23 cellular contexts compared by ENCODE assay signal in the genomic region with DNA sequence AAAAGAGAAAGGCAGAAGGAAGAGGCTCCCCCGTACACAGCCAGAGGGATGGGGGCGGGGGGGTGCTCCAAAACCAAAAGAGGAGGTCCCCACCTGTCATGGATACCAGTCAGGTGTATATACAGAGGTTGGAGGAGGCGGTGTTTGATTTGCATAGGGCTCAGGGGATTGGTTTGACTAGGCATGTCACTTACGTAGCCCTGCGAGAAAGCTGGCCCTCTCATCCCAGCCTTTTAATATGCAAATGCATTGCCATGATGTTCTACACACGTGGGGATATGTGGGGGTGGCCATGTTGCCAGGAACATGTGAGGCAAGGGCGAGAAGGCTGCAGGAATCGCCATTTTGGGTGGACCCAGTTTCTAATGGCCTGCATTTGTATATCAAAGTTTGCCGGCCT. TPM values are rescaled to one million over a fixed set of nuclear protein-coding genes. Genes with fewer than 3 reads are reported as not detected.
"Had no signal": no experiment of that assay in that cellular context is flagged by ENCODE, and none has a peak within 500 bp of the region (broad histone marks: within the 10 kb centered on the region; RNA-seq: fewer than 3 reads in every experiment).

No MANE protein-coding gene starts in this region.

- H3K79me2 ChIP-seq: hepatocyte, parathyroid adenoma had no signal

- H3K27me3 ChIP-seq: cardiac muscle cell, hepatocyte, sigmoid colon, testis, upper lobe of left lung had no signal

- H3K36me3 Mint-ChIP-seq: activated naive CD8-positive, alpha-beta T cell treated with anti-CD3 and anti-CD28 coated beads, Interleukin-2, amount 10 ng/mL, durations not matched to agents 7 days and 5 days; mesothelial cell of epicardium; stimulated activated memory B cell treated with anti-CD40 and anti-IgM and Interleukin-4, amounts not matched to agents 10 μg/mL and 1 μg/mL and 100 μg/mL, for 72 hours had no signal

- H3K9me3 Mint-ChIP-seq: activated CD4-positive, alpha-beta T cell treated with anti-CD3 and anti-CD28 coated beads, Interleukin-2, amount 10 ng/mL, durations not matched to agents 7 days and 5 days; activated naive CD8-positive, alpha-beta T cell treated with anti-CD3 and anti-CD28 coated beads, Interleukin-2, amount 10 ng/mL, durations not matched to agents 7 days and 5 days; activated T-cell treated with anti-CD3 and anti-CD28 coated beads, Interleukin-2, amount 50 U/mL, for 24 hours; activated T-helper 2 cell treated with anti-CD3 and anti-CD28 coated beads, Interferon-gamma antibody, Interleukin-2, Interleukin-4, amounts not matched to agents 10 μg/mL and 5 μg/mL and 100 μg/mL, durations not matched to agents 14 hours and 24 hours and 36 hours; effector memory CD8-positive, alpha-beta T cell; mesothelial cell of epicardium; nephron; stimulated activated memory B cell treated with anti-CD40 and anti-IgM and Interleukin-4, amounts not matched to agents 10 μg/mL and 1 μg/mL and 100 μg/mL, for 72 hours had no signal

- H3K9me3 ChIP-seq: sigmoid colon, testis, upper lobe of left lung had no signal

- H3K4me1 ChIP-seq: sigmoid colon, testis, upper lobe of left lung had no signal

- H3K4me2 ChIP-seq: hepatocyte had no signal

- H3K4me3 Mint-ChIP-seq: activated CD4-positive, alpha-beta T cell treated with anti-CD3 and anti-CD28 coated beads, Interleukin-2, amount 10 ng/mL, durations not matched to agents 7 days and 5 days; activated CD8-positive, alpha-beta T cell treated with anti-CD3 and anti-CD28 coated beads, Interleukin-2, amount 10 ng/mL, durations not matched to agents 7 days and 5 days; activated naive CD8-positive, alpha-beta T cell treated with anti-CD3 and anti-CD28 coated beads, Interleukin-2, amount 10 ng/mL, durations not matched to agents 7 days and 5 days; activated T-cell treated with anti-CD3 and anti-CD28 coated beads, Interleukin-2, amount 50 U/mL, for 24 hours; effector memory CD8-positive, alpha-beta T cell; mesothelial cell of epicardium; nephron; stimulated activated memory B cell treated with anti-CD40 and anti-IgM and Interleukin-4, amounts not matched to agents 10 μg/mL and 1 μg/mL and 100 μg/mL, for 72 hours had no signal

- H3K4me1 Mint-ChIP-seq: activated CD4-positive, alpha-beta T cell treated with anti-CD3 and anti-CD28 coated beads, Interleukin-2, amount 10 ng/mL, durations not matched to agents 7 days and 5 days; activated naive CD8-positive, alpha-beta T cell treated with anti-CD3 and anti-CD28 coated beads, Interleukin-2, amount 10 ng/mL, durations not matched to agents 7 days and 5 days; stimulated activated memory B cell treated with anti-CD40 and anti-IgM and Interleukin-4, amounts not matched to agents 10 μg/mL and 1 μg/mL and 100 μg/mL, for 72 hours had no signal

- DNase-seq: activated CD4-positive, alpha-beta T cell treated with anti-CD3 and anti-CD28 coated beads, Interleukin-2, amount 10 ng/mL, durations not matched to agents 7 days and 5 days; activated CD8-positive, alpha-beta T cell treated with anti-CD3 and anti-CD28 coated beads, Interleukin-2, amount 10 ng/mL, durations not matched to agents 7 days and 5 days; activated naive CD4-positive, alpha-beta T cell treated with Interleukin-2 at 50 U/mL for 16 hours; activated naive CD8-positive, alpha-beta T cell treated with anti-CD3 and anti-CD28 coated beads, Interleukin-2, amount 10 ng/mL, durations not matched to agents 7 days and 5 days; activated T-cell treated with anti-CD3 and anti-CD28 coated beads, Interleukin-2, amount 50 U/mL, for 24 hours; amygdala; dermis blood vessel endothelial cell; effector memory CD8-positive, alpha-beta T cell; foreskin fibroblast; islet precursor cell; left colon; sigmoid colon; stimulated activated CD4-positive, alpha-beta T cell treated with anti-CD3 and anti-CD28 coated beads, Interleukin-4, amount 100 ng/mL, for 24 hours; T-helper 9 cell; testis; upper lobe of left lung had no signal

- H3K9ac ChIP-seq: parathyroid adenoma had no signal

- H3K27ac Mint-ChIP-seq: activated CD4-positive, alpha-beta T cell treated with anti-CD3 and anti-CD28 coated beads, Interleukin-2, amount 10 ng/mL, durations not matched to agents 7 days and 5 days; activated CD8-positive, alpha-beta T cell treated with anti-CD3 and anti-CD28 coated beads, Interleukin-2, amount 10 ng/mL, durations not matched to agents 7 days and 5 days; activated naive CD8-positive, alpha-beta T cell treated with anti-CD3 and anti-CD28 coated beads, Interleukin-2, amount 10 ng/mL, durations not matched to agents 7 days and 5 days; activated T-cell treated with anti-CD3 and anti-CD28 coated beads, Interleukin-2, amount 50 U/mL, for 24 hours; activated T-helper 2 cell treated with anti-CD3 and anti-CD28 coated beads, Interferon-gamma antibody, Interleukin-2, Interleukin-4, amounts not matched to agents 10 μg/mL and 5 μg/mL and 100 μg/mL, durations not matched to agents 14 hours and 24 hours and 36 hours; effector memory CD8-positive, alpha-beta T cell; mesothelial cell of epicardium; stimulated activated memory B cell treated with anti-CD40 and anti-IgM and Interleukin-4, amounts not matched to agents 10 μg/mL and 1 μg/mL and 100 μg/mL, for 72 hours had no signal

- H2AFZ ChIP-seq: hepatocyte, parathyroid adenoma had no signal

- H3K27ac ChIP-seq: cardiac muscle cell, hepatocyte, parathyroid adenoma, sigmoid colon, testis, upper lobe of left lung had no signal

RNA-seq across cellular contexts. Expression of gene TMEM150C, which starts 38.6 kb away (rescaled TPM):
- total RNA-seq: activated CD4-positive, alpha-beta T cell treated with anti-CD3 and anti-CD28 coated beads, Interleukin-2, amount 10 ng/mL, durations not matched to agents 7 days and 5 days; activated CD8-positive, alpha-beta T cell treated with anti-CD3 and anti-CD28 coated beads, Interleukin-2, amount 10 ng/mL, durations not matched to agents 7 days and 5 days; activated naive CD8-positive, alpha-beta T cell treated with anti-CD3 and anti-CD28 coated beads, Interleukin-2, amount 10 ng/mL, durations not matched to agents 7 days and 5 days; activated T-helper 2 cell treated with anti-CD3 and anti-CD28 coated beads, Interferon-gamma antibody, Interleukin-2, Interleukin-4, amounts not matched to agents 10 μg/mL and 5 μg/mL and 100 μg/mL, durations not matched to agents 14 hours and 24 hours and 36 hours had no signal
